In the genomic region with DNA sequence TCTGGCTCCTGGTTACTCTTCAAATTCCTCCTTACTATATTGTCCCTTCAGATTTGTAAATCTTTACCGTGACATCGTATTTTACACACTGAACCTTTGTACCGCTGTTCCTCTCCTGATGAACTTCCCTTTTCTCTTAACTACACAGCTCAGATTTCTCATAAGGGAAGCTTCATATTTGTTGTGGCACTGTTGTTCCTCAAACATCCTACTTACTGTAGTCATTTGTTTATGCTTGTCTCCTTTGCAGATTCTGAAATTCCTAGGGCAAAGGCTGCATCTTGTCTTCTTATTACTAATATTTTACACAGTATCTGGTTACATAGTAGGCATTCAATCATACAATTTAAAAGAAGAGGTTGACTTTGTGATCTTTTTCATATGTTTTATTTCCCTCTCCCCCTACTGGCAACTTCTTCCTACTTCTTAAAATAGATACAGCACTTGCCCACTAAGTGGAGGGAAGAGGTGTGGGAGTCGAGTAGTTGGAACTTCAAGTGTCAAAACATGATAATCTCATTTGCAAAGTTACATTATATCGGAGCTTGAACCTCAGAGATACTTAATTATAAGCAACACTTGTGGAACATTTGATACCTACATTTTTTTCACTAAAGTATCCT, we compare ENCODE assay signal across 7 cellular contexts. TPM values are rescaled to one million over a fixed set of nuclear protein-coding genes. Genes with fewer than 3 reads are reported as not detected.
DNase-seq lines count a peak whose midpoint lies in the region; ATAC-seq, FAIRE-seq and TF ChIP-seq lines count a peak whose summit lies in the region.

No MANE protein-coding gene starts in this region.

- no peaks in the 10 kb centered on the region for H3K27me3 Mint-ChIP-seq in Caco-2 (ENCODE audit: insufficient read depth, unreplicated experiment)

- CTCF ChIA-PET in Caco-2 (lab: Charles Lee), result no interaction called here

- H3K36me3 ChIP-seq in small intestine (ENCODE audit: control insufficient read depth in 2 of 2, insufficient read depth in 2 of 2, low read length in 2 of 2), result peaks cover 0 to 2% of the 10 kb centered on the region in 2 donors
- H3K36me3 ChIP-seq in Caco-2 (ENCODE audit: control insufficient read depth, insufficient read depth, low read length), result no peaks in the 10 kb centered on the region

- H3K9me3 Mint-ChIP-seq in Caco-2 (ENCODE audit: unreplicated experiment), result no peaks in the 10 kb centered on the region

- H3K4me3 ChIP-seq in small intestine (ENCODE audit: low read depth in 1 of 2, low read length in 2 of 2) (no peak overlapping the region), Caco-2 (ENCODE audit: low read depth, low read length) (no peak overlapping the region)

- no peaks in the 10 kb centered on the region for H3K36me3 Mint-ChIP-seq in Caco-2 (ENCODE audit: insufficient read depth, unreplicated experiment)

- FAIRE-seq in small intestine (lab: Jason Lieb, UNC) (no peak), D721Med (lab: Jason Lieb, UNC) (no peak)

- no peak overlapping the region for H3K27ac Mint-ChIP-seq in Caco-2 (ENCODE audit: unreplicated experiment)

- POLR2A ChIA-PET in Caco-2 (lab: Charles Lee), result no interaction called here

- no peak overlapping the region for H3K4me3 Mint-ChIP-seq in Caco-2 (ENCODE audit: unreplicated experiment)

- WGBS in small intestine, 3 donors, result 46 to 69% (median 63%) methylated on average over 5 of the region's 5 CpGs

- DNase-seq in MV-4-11 (lab: John Stamatoyannopoulos, UW) (peak; percentile 79), fibroblast of gingiva (ENCODE audit: low read depth) (peak; percentile 50), small intestine (peak; percentile 22), D721Med (ENCODE audit: insufficient read length, low spot score) (no peak), Caco-2 (no peak)

- H3K9me3 ChIP-seq in small intestine (ENCODE audit: control insufficient read depth, low read depth) (no peaks in the 10 kb centered on the region), Caco-2 (no peaks in the 10 kb centered on the region)

- peaks cover 11% of the 10 kb centered on the region for H3K4me1 Mint-ChIP-seq in Caco-2 (ENCODE audit: low read depth, unreplicated experiment)

- no peak overlapping the region for H3K27ac ChIP-seq in small intestine (ENCODE audit: low read depth in 1 of 2, low read length in 1 of 2)

- intact Hi-C loops in Caco-2 (cut with micrococcal nuclease; ENCODE audit: unreplicated experiment), result no loop called here

- H3K4me1 ChIP-seq in small intestine (ENCODE audit: control insufficient read depth in 2 of 2, insufficient read depth in 1 of 2, low read depth in 1 of 2, low read length in 1 of 2) (peaks cover 2 to 12% of the 10 kb centered on the region in 2 donors), Caco-2 (peaks cover 12% of the 10 kb centered on the region)

- TF ChIP-seq CTCF in D721Med (IDR thresholded peaks at IDR 0.05; ENCODE audit: insufficient read depth, missing control alignments) (no peak), Caco-2 (IDR thresholded peaks at IDR 0.05; ENCODE audit: insufficient read depth in 1 of 2, low read depth in 1 of 2, low read length in 1 of 2, severe bottlenecking in 1 of 2, unreplicated experiment in 1 of 2) (peak in 1 of 2 experiments; percentile 23)

- ATAC-seq in GM19351 (IDR thresholded peaks at IDR 0.05; ENCODE audit: unreplicated experiment) (peak; percentile 19), HG02884 (IDR thresholded peaks at IDR 0.05; ENCODE audit: unreplicated experiment) (no peak)

- BruUV-seq in Caco-2 (replicated peaks; lab: Mats Ljungman, UMichigan), result no TSS peak

- H3K27me3 ChIP-seq in small intestine (ENCODE audit: control insufficient read depth in 2 of 2, insufficient read depth in 2 of 2, low read length in 2 of 2) (no peaks in the 10 kb centered on the region), Caco-2 (replicated peaks; ENCODE audit: control insufficient read depth, insufficient read depth, low read length) (no peaks in the 10 kb centered on the region)

RNA-seq across cellular contexts. Expression of a gene that starts 50.0 kb away (rescaled TPM):
- 1 to 10 TPM; 3.0 to 5.4 (median 3.9) TPM for polyA plus RNA-seq in small intestine
- 14.8 and 17.7 TPM in 2 replicates for total RNA-seq in Caco-2 (2022)

Comparison
In these comparisons a context has a peak if more than half of its experiments do, and no peak if none do; other contexts are left out.
1. DNase-seq: peak in MV-4-11 (single experiment), fibroblast of gingiva (single experiment) and small intestine (single experiment); none in D721Med (single experiment) and Caco-2 (0 of 2).